In genomic region chr7:7388164-7388563, GRCh38 we compare ENCODE assay signal across 2 cellular contexts.
A peak's percentile ranks its signal among the peaks of the same experiment; 100 is the strongest.
DNase-seq lines count a peak whose midpoint lies in the region; ATAC-seq, FAIRE-seq and TF ChIP-seq lines count a peak whose summit lies in the region.
"Not testable (repeated sequence)": the region's sequence is repeated elsewhere in the genome, so short reads cannot be mapped to it uniquely, and the experiment has no call there.

No MANE protein-coding gene starts in this region.

- H3K9ac ChIP-seq in K562 (ENCODE audit: insufficient read depth in 1 of 2, low read depth in 2 of 2, low read length in 2 of 2) = not testable (repeated sequence)

- TF ChIP-seq POLR2A in K562 (conservative IDR thresholded peaks at IDR 0.05) = not testable (repeated sequence)

- not testable (repeated sequence) for H3K79me2 ChIP-seq in K562 (ENCODE audit: control insufficient read depth, insufficient read depth, low read length)

- H3K4me2 ChIP-seq in K562 (ENCODE audit: insufficient read depth, low read length) = not testable (repeated sequence)

- CTCF ChIA-PET in HEK293 (lab: Yijun Ruan, JAX); K562 (lab: Yijun Ruan, JAX; ENCODE audit: low intra/inter-chr PET ratio): not testable (repeated sequence)

- not testable (repeated sequence) for FAIRE-seq in K562 (lab: Jason Lieb, UNC)

- not testable (repeated sequence) for TF ChIP-seq EP300 in K562 (IDR thresholded peaks at IDR 0.05; ENCODE audit: low read length)

- H3K9me3 ChIP-seq in HEK293 (ENCODE audit: control insufficient read depth, insufficient read depth, low read depth, low read length); K562 (replicated peaks; ENCODE audit: control insufficient read depth, insufficient read depth, low read depth, low read length): not testable (repeated sequence)

- DNase-seq in K562 (ENCODE audit: extremely low read depth in 1 of 4, low spot score in 3 of 4) = not testable (repeated sequence)

- 0% methylated on average over 4 of the region's 4 CpGs for WGBS in K562 (ENCODE audit: insufficient coverage, low coverage, missing lambda C conversion rate)

- not testable (repeated sequence) for H4K20me1 ChIP-seq in K562 (replicated peaks; ENCODE audit: control insufficient read depth, insufficient read depth, low read length)

- not testable (repeated sequence) for BruUV-seq in K562 (replicated peaks; lab: Mats Ljungman, UMichigan)

- intact Hi-C loops in K562 (cut with micrococcal nuclease) = not testable (repeated sequence)

- not testable (repeated sequence) for H3K27ac ChIP-seq in HEK293 (ENCODE audit: extremely low read depth, low read depth, low read length); K562 (ENCODE audit: extremely low read depth, low read depth, low read length)

- not testable (repeated sequence) for H3K4me3 ChIP-seq in HEK293 (ENCODE audit: low read depth, low read length); K562

- not testable (repeated sequence) for ATAC-seq in K562

- TF ChIP-seq RAD21 in K562 (CRISPR knock-in tag; conservative IDR thresholded peaks at IDR 0.05 in 1 of 2, IDR thresholded peaks at IDR 0.05 in 1 of 2) = not testable (repeated sequence)

- TF ChIP-seq CTCF in HEK293 (tag by site-specific recombination; IDR thresholded peaks at IDR 0.05); K562 (IDR thresholded peaks at IDR 0.05 in 2 of 3, conservative IDR thresholded peaks at IDR 0.05 in 1 of 3; ENCODE audit: insufficient read depth in 2 of 3, low read depth in 1 of 3, low read length in 3 of 3): not testable (repeated sequence)

- POLR2A ChIA-PET in HEK293 (lab: Yijun Ruan, JAX) = not testable (repeated sequence)
- POLR2A ChIA-PET in K562 (lab: Yijun Ruan, JAX) = interaction anchor here (0.7 kb wide), 1 partner anchor 386 kb away, joined by 3 read pairs; no protein-coding TSS in a partner anchor

- H2AFZ ChIP-seq in K562 (ENCODE audit: low read depth, low read length) = not testable (repeated sequence)

- in situ Hi-C loops in K562 (cut with MboI) = not testable (repeated sequence)

- H3K36me3 ChIP-seq in HEK293 (ENCODE audit: control insufficient read depth in 2 of 2, insufficient read depth in 1 of 2, low read length in 2 of 2); K562 (ENCODE audit: control insufficient read depth, insufficient read depth, low read length): not testable (repeated sequence)

- not testable (repeated sequence) for H3K27me3 ChIP-seq in K562 (ENCODE audit: control insufficient read depth in 2 of 2, insufficient read depth in 2 of 2, low read length in 2 of 2)

- not testable (repeated sequence) for H3K9me1 ChIP-seq in K562 (ENCODE audit: control insufficient read depth, insufficient read depth, low read length)

- H3K4me1 ChIP-seq in HEK293 (ENCODE audit: control insufficient read depth, insufficient read depth, low read length); K562 (replicated peaks in 1 of 2; ENCODE audit: control insufficient read depth in 2 of 2, insufficient read depth in 2 of 2, low read length in 2 of 2): not testable (repeated sequence)

TF ChIP-seq in HEK293, 187 proteins besides CTCF, POLR2A, EP300 and RAD21:
- peak; percentile 86 for TF ChIP-seq ZNF146 (tag by site-specific recombination; IDR thresholded peaks at IDR 0.05)

TF ChIP-seq in K562, 482 proteins besides CTCF, POLR2A, EP300 and RAD21:
- TF ChIP-seq ZNF146 (CRISPR knock-in tag; IDR thresholded peaks at IDR 0.05; ENCODE audit: unreplicated experiment) = peak; percentile 85
